1 cellular context compared by ENCODE assay signal in genomic region chr17:79114455-79115301, GRCh38.
TF ChIP-seq lines count a peak whose summit lies in the region.

No MANE protein-coding gene starts in this region.

TF ChIP-seq in WTC11, 78 proteins besides CTCF, POLR2A, EP300 and RAD21 (continued from another document):
- no peak for TF ChIP-seq ATF6 (CRISPR knock-in tag; IDR thresholded peaks at IDR 0.05)
- no peak for TF ChIP-seq RORB (CRISPR knock-in tag; IDR thresholded peaks at IDR 0.05)
- TF ChIP-seq ZBTB21 (CRISPR knock-in tag; IDR thresholded peaks at IDR 0.05; ENCODE audit: borderline replicate concordance) = no peak
- no peak for TF ChIP-seq E2F1 (CRISPR knock-in tag; IDR thresholded peaks at IDR 0.05)
- no peak for TF ChIP-seq CREM (CRISPR knock-in tag; IDR thresholded peaks at IDR 0.05)
- TF ChIP-seq TP53 (CRISPR knock-in tag; IDR thresholded peaks at IDR 0.05) = no peak
- TF ChIP-seq JUN (CRISPR knock-in tag; IDR thresholded peaks at IDR 0.05) = no peak
